ENCODE assay signal across 19 cellular contexts in the genomic region with DNA sequence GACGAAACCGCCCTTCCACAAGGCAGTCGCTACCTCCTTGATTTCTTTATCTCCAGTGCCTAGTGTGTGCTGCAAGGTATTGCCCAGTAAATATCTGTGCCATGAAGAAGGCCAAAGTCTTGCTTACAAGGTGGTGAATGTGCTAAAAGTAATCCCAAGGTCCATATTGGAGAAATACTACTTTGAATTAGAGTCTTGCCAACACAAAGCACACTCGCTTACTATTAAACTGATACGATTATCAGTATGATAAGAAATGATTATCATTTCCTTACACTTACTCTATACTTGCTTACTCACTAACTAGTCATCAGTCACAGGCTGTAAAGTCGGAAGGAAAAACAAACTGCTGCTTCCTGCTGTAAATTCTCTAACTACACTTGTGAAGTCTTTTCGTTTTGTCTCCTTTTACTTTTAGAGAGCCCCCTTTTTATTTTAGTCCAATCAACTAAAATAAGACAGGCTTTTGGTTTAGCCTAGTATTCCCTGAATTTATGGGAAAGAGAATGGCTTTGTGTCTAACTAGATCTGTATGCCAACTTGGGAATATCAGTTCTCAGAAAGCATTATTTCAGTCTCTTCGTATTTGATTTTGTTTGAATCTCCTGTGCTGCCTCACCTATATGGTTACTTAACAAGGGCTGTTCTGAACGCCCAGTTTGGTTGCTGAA.
DNase-seq lines count a peak whose midpoint lies in the region; ATAC-seq, FAIRE-seq and TF ChIP-seq lines count a peak whose summit lies in the region.
"Had no signal": no experiment of that assay in that cellular context is flagged by ENCODE, and none has a peak within 500 bp of the region (broad histone marks: within the 10 kb centered on the region; RNA-seq: fewer than 3 reads in every experiment).

No MANE protein-coding gene starts in this region.

- H3K4me1 ChIP-seq in keratinocyte (ENCODE audit: control insufficient read depth, extremely low read depth, insufficient read depth, low read length) (peaks cover 12% of the 10 kb centered on the region), small intestine (ENCODE audit: control insufficient read depth in 2 of 2, insufficient read depth in 1 of 2, low read depth in 1 of 2, low read length in 1 of 2) (peaks cover 0 to 6% of the 10 kb centered on the region in 2 donors)
- H3K4me1 ChIP-seq: right lobe of liver, suprapubic skin had no signal

- peaks cover 18% of the 10 kb centered on the region for H3K36me3 Mint-ChIP-seq in HFFc6 (ENCODE audit: low read depth)
- H3K36me3 Mint-ChIP-seq in WTC11 = no peaks in the 10 kb centered on the region
- H3K36me3 Mint-ChIP-seq in immature natural killer cell = no peaks in the 10 kb centered on the region
- no peaks in the 10 kb centered on the region for H3K36me3 Mint-ChIP-seq in activated CD4-positive, alpha-beta T cell treated with anti-CD3 and anti-CD28 coated beads, Interleukin-2, amount 10 ng/mL, durations not matched to agents 24 days and 14 days (ENCODE audit: low read depth)
- H3K36me3 Mint-ChIP-seq: mesothelial cell of epicardium, T-cell had no signal

- intact Hi-C loops in activated CD4-positive, alpha-beta T cell treated with anti-CD3 and anti-CD28 coated beads, Interleukin-2, amount 10 ng/mL, durations not matched to agents 24 days and 14 days (cut with micrococcal nuclease) = loop anchor here (5.0 kb wide), 1 partner anchor 196 kb away; no protein-coding TSS in a partner anchor

- peak overlapping the region; percentile 32 for H3K4me3 Mint-ChIP-seq in HFFc6
- H3K4me3 Mint-ChIP-seq in WTC11 = no peak overlapping the region
- no peak overlapping the region for H3K4me3 Mint-ChIP-seq in immature natural killer cell
- no peak overlapping the region for H3K4me3 Mint-ChIP-seq in activated CD4-positive, alpha-beta T cell treated with anti-CD3 and anti-CD28 coated beads, Interleukin-2, amount 10 ng/mL, durations not matched to agents 24 days and 14 days
- H3K4me3 Mint-ChIP-seq: activated B cell treated with CpG ODN at 0.5 μM for 24 hours, mesothelial cell of epicardium, T-cell had no signal

- 25 to 46% (median 40%) methylated on average over 9 of the region's 9 CpGs for WGBS in small intestine, 3 donors

- H3K9me3 ChIP-seq in keratinocyte (ENCODE audit: control insufficient read depth, low read depth, low read length) (no peaks in the 10 kb centered on the region), small intestine (ENCODE audit: control insufficient read depth, low read depth) (no peaks in the 10 kb centered on the region)
- H3K9me3 ChIP-seq: right lobe of liver, suprapubic skin had no signal

- H3K27me3 Mint-ChIP-seq in HFFc6 (ENCODE audit: insufficient read depth) = no peaks in the 10 kb centered on the region
- no peaks in the 10 kb centered on the region for H3K27me3 Mint-ChIP-seq in WTC11 (ENCODE audit: low read depth)
- peaks cover 3 to 12% (median 4%) of the 10 kb centered on the region in 3 donors for H3K27me3 Mint-ChIP-seq in immature natural killer cell (ENCODE audit: low read depth in 3 of 3)
- peaks cover 40% of the 10 kb centered on the region for H3K27me3 Mint-ChIP-seq in activated CD4-positive, alpha-beta T cell treated with anti-CD3 and anti-CD28 coated beads, Interleukin-2, amount 10 ng/mL, durations not matched to agents 24 days and 14 days

- no peaks in the 10 kb centered on the region for H3K79me2 ChIP-seq in keratinocyte (ENCODE audit: control insufficient read depth, insufficient read depth, low read length)

- dilution Hi-C loops in keratinocyte (cut with MboI; ENCODE audit: extremely low pct_ligation_motif_present, low sequenced_read_pairs) = no loop called here

- POLR2A ChIA-PET in WTC11 (lab: Charles Lee) = no interaction called here

- H3K36me3 ChIP-seq in keratinocyte (ENCODE audit: control insufficient read depth in 2 of 2, extremely low read depth in 1 of 2, insufficient read depth in 2 of 2, low read length in 2 of 2) = no peaks in the 10 kb centered on the region
- no peaks in the 10 kb centered on the region for H3K36me3 ChIP-seq in small intestine (ENCODE audit: control insufficient read depth in 2 of 2, insufficient read depth in 2 of 2, low read length in 2 of 2)
- H3K36me3 ChIP-seq: right lobe of liver, suprapubic skin had no signal

- H4K20me1 ChIP-seq in keratinocyte (ENCODE audit: control insufficient read depth, extremely low read depth, insufficient read depth, low read length) = no peaks in the 10 kb centered on the region

- H3K27ac ChIP-seq in keratinocyte (ENCODE audit: control insufficient read depth, insufficient read depth, low read length) (peak overlapping the region; percentile 45), small intestine (ENCODE audit: low read depth in 1 of 2, low read length in 1 of 2) (peak overlapping the region; percentile 70 to 76)
- H3K27ac ChIP-seq: KMS-11, right lobe of liver, suprapubic skin had no signal

- H3K27me3 ChIP-seq in keratinocyte (ENCODE audit: control insufficient read depth, extremely low read depth, insufficient read depth, low read length) (no peaks in the 10 kb centered on the region), small intestine (ENCODE audit: control insufficient read depth in 2 of 2, insufficient read depth in 2 of 2, low read length in 2 of 2) (no peaks in the 10 kb centered on the region)
- H3K27me3 ChIP-seq: right lobe of liver, suprapubic skin had no signal

- CTCF ChIA-PET in WTC11 (lab: Charles Lee) = interaction anchor here (2.0 kb wide), 1 partner anchor 14 kb away, joined by 4 read pairs; no protein-coding TSS in a partner anchor

- H3K9ac ChIP-seq in keratinocyte (ENCODE audit: control insufficient read depth, extremely low read depth, insufficient read depth, low read length) = no peak overlapping the region
- H3K9ac ChIP-seq: KMS-11 had no signal

- no peak overlapping the region for H2AFZ ChIP-seq in keratinocyte (ENCODE audit: control insufficient read depth, low read length)

- peak overlapping the region; percentile 60 for H3K27ac Mint-ChIP-seq in HFFc6
- H3K27ac Mint-ChIP-seq in WTC11 = peak overlapping the region; percentile 46; the same call in 1 of the 2 replicates
- H3K27ac Mint-ChIP-seq in immature natural killer cell = no peak overlapping the region
- no peak overlapping the region for H3K27ac Mint-ChIP-seq in activated CD4-positive, alpha-beta T cell treated with anti-CD3 and anti-CD28 coated beads, Interleukin-2, amount 10 ng/mL, durations not matched to agents 24 days and 14 days
- H3K27ac Mint-ChIP-seq: activated B cell treated with CpG ODN at 0.5 μM for 24 hours, mesothelial cell of epicardium, T-cell had no signal

- FAIRE-seq in keratinocyte (lab: Jason Lieb, UNC) = peak; percentile 74
- no peak for FAIRE-seq in small intestine (lab: Jason Lieb, UNC)
- FAIRE-seq: GM19239 had no signal

- DNase-seq in HFFc6 = peak; percentile 22
- no peak for DNase-seq in WTC11 (ENCODE audit: low spot score)
- no peak for DNase-seq in keratinocyte (ENCODE audit: low read depth, low spot score)
- DNase-seq in small intestine = peak; percentile 93
- DNase-seq in immature natural killer cell = no peak
- DNase-seq in activated CD4-positive, alpha-beta T cell treated with anti-CD3 and anti-CD28 coated beads, Interleukin-2, amount 10 ng/mL, durations not matched to agents 24 days and 14 days = no peak
- DNase-seq: activated B cell treated with CpG ODN at 0.5 μM for 24 hours; activated effector memory CD4-positive, alpha-beta T cell treated with Interleukin-2 at 50 U/mL for 16 hours; amniotic stem cell; DMS53; NCI-H1105 treated with DMSO at 0.1 percent for 48 hours; NCI-H2171 treated with DMSO at 0.1 percent for 48 hours; right lobe of liver; T-cell had no signal

- TF ChIP-seq CTCF in HFFc6 (IDR thresholded peaks at IDR 0.05) = no peak
- no peak for TF ChIP-seq CTCF in WTC11 (IDR thresholded peaks at IDR 0.05)
- TF ChIP-seq CTCF in keratinocyte (optimal IDR thresholded peaks at IDR 0.05 in 1 of 3, IDR thresholded peaks at IDR 0.05 in 1 of 3, conservative IDR thresholded peaks at IDR 0.05 in 1 of 3; ENCODE audit: extremely low read depth in 1 of 3, insufficient read depth in 2 of 3, low read length in 3 of 3) = no peak

- H3K4me2 ChIP-seq in keratinocyte (ENCODE audit: control insufficient read depth, extremely low read depth, insufficient read depth, low read depth, low read length) = peak overlapping the region; percentile 39
- H3K4me2 ChIP-seq: KMS-11 had no signal

- H3K4me3 ChIP-seq in keratinocyte (ENCODE audit: control insufficient read depth in 2 of 3, extremely low read depth in 1 of 3, insufficient read depth in 2 of 3, low read depth in 1 of 3, low read length in 3 of 3) = no peak overlapping the region
- H3K4me3 ChIP-seq in small intestine (ENCODE audit: low read depth in 1 of 2, low read length in 2 of 2) = no peak overlapping the region
- H3K4me3 ChIP-seq: right lobe of liver, suprapubic skin had no signal

- no peaks in the 10 kb centered on the region for H3K9me1 ChIP-seq in keratinocyte (ENCODE audit: control insufficient read depth, extremely low read depth, insufficient read depth, low read length)

- H3K9me3 Mint-ChIP-seq in HFFc6 = 0 out of 2 replicates have a peak, but pooled peaks cover under 1% of the 10 kb centered on the region
- H3K9me3 Mint-ChIP-seq in WTC11 = no peaks in the 10 kb centered on the region
- no peaks in the 10 kb centered on the region for H3K9me3 Mint-ChIP-seq in immature natural killer cell
- H3K9me3 Mint-ChIP-seq in activated CD4-positive, alpha-beta T cell treated with anti-CD3 and anti-CD28 coated beads, Interleukin-2, amount 10 ng/mL, durations not matched to agents 24 days and 14 days = no peaks in the 10 kb centered on the region
- H3K9me3 Mint-ChIP-seq: activated B cell treated with CpG ODN at 0.5 μM for 24 hours, mesothelial cell of epicardium, T-cell had no signal

- no peak for ATAC-seq in WTC11
- ATAC-seq in HG02938 (IDR thresholded peaks at IDR 0.05; ENCODE audit: unreplicated experiment) = no peak
- ATAC-seq: right lobe of liver, T-cell had no signal

- H3K4me1 Mint-ChIP-seq in HFFc6 (ENCODE audit: low read depth) = peaks cover 77% of the 10 kb centered on the region
- H3K4me1 Mint-ChIP-seq in WTC11 = peaks cover 34% of the 10 kb centered on the region
- H3K4me1 Mint-ChIP-seq in immature natural killer cell = no peaks in the 10 kb centered on the region
- no peaks in the 10 kb centered on the region for H3K4me1 Mint-ChIP-seq in activated CD4-positive, alpha-beta T cell treated with anti-CD3 and anti-CD28 coated beads, Interleukin-2, amount 10 ng/mL, durations not matched to agents 24 days and 14 days
- H3K4me1 Mint-ChIP-seq: activated B cell treated with CpG ODN at 0.5 μM for 24 hours, T-cell had no signal

TF ChIP-seq in WTC11, 78 proteins besides CTCF, POLR2A, EP300 and RAD21 (continues in another document):
- TF ChIP-seq SMAD3 (CRISPR knock-in tag; IDR thresholded peaks at IDR 0.05; ENCODE audit: borderline replicate concordance) (no peak), NR3C1 (CRISPR knock-in tag; conservative IDR thresholded peaks at IDR 0.05; ENCODE audit: low read depth) (no peak), SOX15 (CRISPR knock-in tag; IDR thresholded peaks at IDR 0.05) (no peak), SMAD4 (CRISPR knock-in tag; IDR thresholded peaks at IDR 0.05) (no peak), ZBTB21 (CRISPR knock-in tag; IDR thresholded peaks at IDR 0.05; ENCODE audit: borderline replicate concordance) (no peak), GTF2I (CRISPR knock-in tag; conservative IDR thresholded peaks at IDR 0.05) (no peak)

Comparison
In these comparisons a context has a peak if more than half of its experiments do, and no peak if none do; other contexts are left out.
1. DNase-seq: peak in HFFc6 (single experiment) and small intestine (single experiment); none in WTC11 (single experiment), keratinocyte (single experiment), immature natural killer cell (0 of 3) and activated CD4-positive, alpha-beta T cell treated with anti-CD3 and anti-CD28 coated beads, Interleukin-2, amount 10 ng/mL, durations not matched to agents 24 days and 14 days (single experiment).
2. H3K27ac Mint-ChIP-seq: peak in HFFc6 (single experiment) and WTC11 (single experiment); none in immature natural killer cell (0 of 6) and activated CD4-positive, alpha-beta T cell treated with anti-CD3 and anti-CD28 coated beads, Interleukin-2, amount 10 ng/mL, durations not matched to agents 24 days and 14 days (single experiment).